ENCODE assay signal across 9 cellular contexts in genomic region chr2:61443342-61444041, GRCh38. TPM values are rescaled to one million over a fixed set of nuclear protein-coding genes. Genes with fewer than 3 reads are reported as not detected.
DNase-seq lines count a peak whose midpoint lies in the region; ATAC-seq and TF ChIP-seq lines count a peak whose summit lies in the region.
"Had no signal": no experiment of that assay in that cellular context is flagged by ENCODE, and none has a peak within 500 bp of the region (broad histone marks: within the 10 kb centered on the region; RNA-seq: fewer than 3 reads in every experiment).

No MANE protein-coding gene starts in this region.

- in situ Hi-C loops in Panc1 (cut with HindIII; ENCODE audit: low pct_unique_long_range_greater_than_20kb, low sequenced_read_pairs), result no loop called here

- no peaks in the 10 kb centered on the region for H3K27me3 ChIP-seq in Panc1 (ENCODE audit: control insufficient read depth, insufficient read depth, low read length)
- H3K27me3 ChIP-seq in CD8-positive, alpha-beta memory T cell (ENCODE audit: insufficient read depth, low read length, poor library complexity, severe bottlenecking), result no peaks in the 10 kb centered on the region

- peaks cover 8% of the 10 kb centered on the region; the same call in 1 of the 2 replicates for H3K4me1 ChIP-seq in Panc1 (ENCODE audit: control insufficient read depth, insufficient read depth, low read length)
- peaks cover 20% of the 10 kb centered on the region for H3K4me1 ChIP-seq in CD8-positive, alpha-beta memory T cell (ENCODE audit: insufficient read depth, low read length)

- H3K4me3 Mint-ChIP-seq in stimulated activated memory B cell treated with anti-CD40 and anti-IgM and Interleukin-4, amounts not matched to agents 10 μg/mL and 1 μg/mL and 100 μg/mL, for 72 hours, result peak overlapping the region; percentile 16
- no peak overlapping the region for H3K4me3 Mint-ChIP-seq in mesothelial cell of epicardium
- peak overlapping the region in 3 of 7 donors; percentile 1 to 7 (median 3) for H3K4me3 Mint-ChIP-seq in CD8-positive, alpha-beta memory T cell

- CTCF ChIA-PET in Panc1 (lab: Charles Lee), result no interaction called here
- CTCF ChIA-PET in CD8-positive, alpha-beta memory T cell (lab: Charles Lee), result interaction anchor here (1.8 kb wide), 2 partner anchors 17 to 24 kb away, joined by 4 to 6 read pairs; no protein-coding TSS in a partner anchor

- H3K9me3 Mint-ChIP-seq in stimulated activated memory B cell treated with anti-CD40 and anti-IgM and Interleukin-4, amounts not matched to agents 10 μg/mL and 1 μg/mL and 100 μg/mL, for 72 hours, result peaks cover 5% of the 10 kb centered on the region
- H3K9me3 Mint-ChIP-seq in mesothelial cell of epicardium, result peaks cover 26% of the 10 kb centered on the region
- H3K9me3 Mint-ChIP-seq in CD8-positive, alpha-beta memory T cell, result no peaks in the 10 kb centered on the region

- TF ChIP-seq CTCF in Panc1 (IDR thresholded peaks at IDR 0.05) (no peak), mesothelial cell of epicardium (IDR thresholded peaks at IDR 0.05; ENCODE audit: unreplicated experiment) (no peak)

- intact Hi-C loops in Panc1 (cut with micrococcal nuclease; ENCODE audit: unreplicated experiment), result no loop called here

- no peak overlapping the region for H3K27ac ChIP-seq in Panc1 (ENCODE audit: low read length)
- no peak overlapping the region for H3K27ac ChIP-seq in CD8-positive, alpha-beta memory T cell (ENCODE audit: low read depth, low read length)

- no peaks in the 10 kb centered on the region for H3K9me3 ChIP-seq in Panc1 (ENCODE audit: control insufficient read depth, insufficient read depth, low read depth, low read length)
- no peaks in the 10 kb centered on the region for H3K9me3 ChIP-seq in CD8-positive, alpha-beta memory T cell (ENCODE audit: low read length)

- TSS peak; percentile 15 for BruUV-seq in Panc1 (replicated peaks; lab: Mats Ljungman, UMichigan)

- DNase-seq in activated CD4-positive, CD25-positive, alpha-beta regulatory T cell (lab: John Stamatoyannopoulos, UW), result no peak
- DNase-seq in Panc1 (ENCODE audit: low read depth, low spot score), result no peak
- no peak for DNase-seq in mesothelial cell of epicardium (ENCODE audit: low spot score in 2 of 2, unreplicated experiment in 2 of 2)
- no peak for DNase-seq in CD8-positive, alpha-beta memory T cell
- DNase-seq in ecto neural progenitor cell (ENCODE audit: low spot score), result no peak
- DNase-seq: KG1 had no signal

- no peaks in the 10 kb centered on the region for H3K36me3 ChIP-seq in Panc1 (ENCODE audit: control insufficient read depth, insufficient read depth, low read length)
- no peaks in the 10 kb centered on the region for H3K36me3 ChIP-seq in CD8-positive, alpha-beta memory T cell (ENCODE audit: insufficient read depth, low read length)

- H3K4me3 ChIP-seq in Panc1 (ENCODE audit: low read depth in 2 of 2, low read length in 2 of 2), result no peak overlapping the region
- no peak overlapping the region for H3K4me3 ChIP-seq in CD8-positive, alpha-beta memory T cell (ENCODE audit: low read length)

- H3K27me3 Mint-ChIP-seq in stimulated activated memory B cell treated with anti-CD40 and anti-IgM and Interleukin-4, amounts not matched to agents 10 μg/mL and 1 μg/mL and 100 μg/mL, for 72 hours, result no peaks in the 10 kb centered on the region
- H3K27me3 Mint-ChIP-seq in mesothelial cell of epicardium (ENCODE audit: low read depth), result no peaks in the 10 kb centered on the region
- no peaks in the 10 kb centered on the region for H3K27me3 Mint-ChIP-seq in CD8-positive, alpha-beta memory T cell

- POLR2A ChIA-PET in Panc1 (lab: Charles Lee), result no interaction called here
- POLR2A ChIA-PET in CD8-positive, alpha-beta memory T cell (lab: Charles Lee), result no interaction called here

- H3K4me1 Mint-ChIP-seq in stimulated activated memory B cell treated with anti-CD40 and anti-IgM and Interleukin-4, amounts not matched to agents 10 μg/mL and 1 μg/mL and 100 μg/mL, for 72 hours, result peaks cover 62% of the 10 kb centered on the region
- peaks cover 2% of the 10 kb centered on the region for H3K4me1 Mint-ChIP-seq in mesothelial cell of epicardium
- H3K4me1 Mint-ChIP-seq in CD8-positive, alpha-beta memory T cell, result peaks cover 59 to 83% (median 68%) of the 10 kb centered on the region in 3 donors

- ATAC-seq in activated CD4-positive, CD25-positive, alpha-beta regulatory T cell treated with anti-CD3 and anti-CD28 coated beads, Interleukin-2, amount 50 U/mL, for 24 hours, result peak; percentile 68 to 90
- peak; percentile 89 for ATAC-seq in HG02981 (IDR thresholded peaks at IDR 0.05; ENCODE audit: unreplicated experiment)
- no peak for ATAC-seq in Panc1
- peak; percentile 97 for ATAC-seq in stimulated activated memory B cell treated with anti-CD40 and anti-IgM and Interleukin-4, amounts not matched to agents 10 μg/mL and 1 μg/mL and 100 μg/mL, for 72 hours

- H3K36me3 Mint-ChIP-seq in stimulated activated memory B cell treated with anti-CD40 and anti-IgM and Interleukin-4, amounts not matched to agents 10 μg/mL and 1 μg/mL and 100 μg/mL, for 72 hours, result peaks cover 42% of the 10 kb centered on the region
- peaks cover 45% of the 10 kb centered on the region for H3K36me3 Mint-ChIP-seq in mesothelial cell of epicardium
- peaks cover 0 to 27% (median 11%) of the 10 kb centered on the region in 3 donors for H3K36me3 Mint-ChIP-seq in CD8-positive, alpha-beta memory T cell

- H3K27ac Mint-ChIP-seq in stimulated activated memory B cell treated with anti-CD40 and anti-IgM and Interleukin-4, amounts not matched to agents 10 μg/mL and 1 μg/mL and 100 μg/mL, for 72 hours, result peak overlapping the region; percentile 30
- no peak overlapping the region for H3K27ac Mint-ChIP-seq in mesothelial cell of epicardium
- peak overlapping the region in 3 of 8 donors; percentile 0 to 29 (median 10) for H3K27ac Mint-ChIP-seq in CD8-positive, alpha-beta memory T cell

RNA-seq across cellular contexts. Expression of gene USP34, which starts 27.4 kb away (rescaled TPM):
- total RNA-seq in Panc1 (2021; ENCODE audit: unreplicated experiment) (91.4 TPM), mesothelial cell of epicardium (149 to 157 TPM (median 155 TPM) in 3 replicates)
- 37.1 TPM for polyA plus RNA-seq in Panc1 (2012; ENCODE audit: insufficient read length)
- total RNA-seq in CD8-positive, alpha-beta memory T cell, result 10 to 100 TPM; 71.9 to 74.1 TPM
- 24.1 TPM for polyA plus RNA-seq in CD8-positive, alpha-beta memory T cell
